In the genomic region with DNA sequence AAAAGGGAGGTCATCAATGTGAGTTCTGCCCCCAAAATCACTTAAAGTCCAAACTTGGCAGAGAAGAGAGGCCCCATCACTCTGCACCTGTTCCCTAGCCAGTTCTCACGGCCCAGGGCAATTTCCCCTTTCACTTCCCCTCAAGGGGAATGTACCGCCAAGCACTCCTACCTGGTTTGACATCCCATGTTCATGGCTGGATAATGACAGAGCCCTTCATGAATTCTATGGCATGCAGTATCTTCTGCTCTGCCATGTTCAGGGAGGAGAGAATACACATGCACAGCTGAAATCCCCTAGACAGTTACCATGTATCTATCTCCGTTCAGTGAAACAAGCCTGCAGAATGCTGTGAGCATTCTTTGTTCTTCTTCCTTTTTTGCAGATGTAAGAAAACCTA, we compare ENCODE assay signal across 13 cellular contexts.
DNase-seq lines count a peak whose midpoint lies in the region; ATAC-seq lines count a peak whose summit lies in the region.
"Had no signal": no experiment of that assay in that cellular context is flagged by ENCODE, and none has a peak within 500 bp of the region (broad histone marks: within the 10 kb centered on the region; RNA-seq: fewer than 3 reads in every experiment).

No MANE protein-coding gene starts in this region.

- ATAC-seq in GM18907 (IDR thresholded peaks at IDR 0.05; ENCODE audit: unreplicated experiment): peak; percentile 45
- peak; percentile 37 for ATAC-seq in GM21723 (IDR thresholded peaks at IDR 0.05; ENCODE audit: unreplicated experiment)
- ATAC-seq in HG03378 (IDR thresholded peaks at IDR 0.05; ENCODE audit: unreplicated experiment): peak; percentile 28
- no peak for ATAC-seq in GM18520 (IDR thresholded peaks at IDR 0.05; ENCODE audit: unreplicated experiment)
- no peak for ATAC-seq in sciatic nerve
- no peak for ATAC-seq in activated CD4-positive, CD25-positive, alpha-beta regulatory T cell treated with anti-CD3 and anti-CD28 coated beads, Interleukin-2, amount 50 U/mL, for 24 hours
- ATAC-seq: Panc1 had no signal

- H3K4me3 Mint-ChIP-seq in dendritic cell treated with granulocyte-macrophage colony-stimulating factor and Interleukin-4, amounts not matched to agents 40 ng/mL and 50 ng/mL, for 4 days: no peak overlapping the region
- H3K4me3 Mint-ChIP-seq: activated T-cell treated with anti-CD3 and anti-CD28 coated beads, Interleukin-2, amount 50 U/mL, for 24 hours had no signal

- H3K9me3 Mint-ChIP-seq in dendritic cell treated with granulocyte-macrophage colony-stimulating factor and Interleukin-4, amounts not matched to agents 40 ng/mL and 50 ng/mL, for 4 days: no peaks in the 10 kb centered on the region
- H3K9me3 Mint-ChIP-seq: activated T-cell treated with anti-CD3 and anti-CD28 coated beads, Interleukin-2, amount 50 U/mL, for 24 hours had no signal

- peaks cover 35% of the 10 kb centered on the region for H3K4me1 Mint-ChIP-seq in dendritic cell treated with granulocyte-macrophage colony-stimulating factor and Interleukin-4, amounts not matched to agents 40 ng/mL and 50 ng/mL, for 4 days (ENCODE audit: low read depth)

- H3K36me3 Mint-ChIP-seq in dendritic cell treated with granulocyte-macrophage colony-stimulating factor and Interleukin-4, amounts not matched to agents 40 ng/mL and 50 ng/mL, for 4 days (ENCODE audit: low read depth): no peaks in the 10 kb centered on the region

- H3K27ac Mint-ChIP-seq in dendritic cell treated with granulocyte-macrophage colony-stimulating factor and Interleukin-4, amounts not matched to agents 40 ng/mL and 50 ng/mL, for 4 days: peak overlapping the region; percentile 43
- H3K27ac Mint-ChIP-seq: activated T-cell treated with anti-CD3 and anti-CD28 coated beads, Interleukin-2, amount 50 U/mL, for 24 hours had no signal

- H3K27me3 Mint-ChIP-seq in dendritic cell treated with granulocyte-macrophage colony-stimulating factor and Interleukin-4, amounts not matched to agents 40 ng/mL and 50 ng/mL, for 4 days: peaks cover 7% of the 10 kb centered on the region

- DNase-seq in activated T-cell treated with anti-CD3 and anti-CD28 coated beads for 4 hours (no peak), sciatic nerve (ENCODE audit: low spot score) (no peak)
- DNase-seq: activated T-cell treated with anti-CD3 and anti-CD28 coated beads, Interleukin-2, amount 50 U/mL, for 24 hours; DMS 273 treated with DMSO at 0.1 percent for 48 hours; NCI-H1417 treated with DMSO at 0.1 percent for 48 hours; testis had no signal

- intact Hi-C loops in dendritic cell treated with granulocyte-macrophage colony-stimulating factor and Interleukin-4, amounts not matched to agents 40 ng/mL and 50 ng/mL, for 4 days (cut with micrococcal nuclease): no loop called here
- intact Hi-C loops in sciatic nerve (cut with DNase I): no loop called here

Comparison
In these comparisons a context has a peak if more than half of its experiments do, and no peak if none do; other contexts are left out.
1. ATAC-seq: peak in GM18907 (single experiment), GM21723 (single experiment) and HG03378 (single experiment); none in GM18520 (single experiment), sciatic nerve (single experiment) and activated CD4-positive, CD25-positive, alpha-beta regulatory T cell treated with anti-CD3 and anti-CD28 coated beads, Interleukin-2, amount 50 U/mL, for 24 hours (0 of 2).